9 cellular contexts compared by ENCODE assay signal in genomic region chr6:20978176-20978614, GRCh38.
DNase-seq lines count a peak whose midpoint lies in the region; ATAC-seq and FAIRE-seq lines count a peak whose summit lies in the region.
"Had no signal": no experiment of that assay in that cellular context is flagged by ENCODE, and none has a peak within 500 bp of the region (broad histone marks: within the 10 kb centered on the region; RNA-seq: fewer than 3 reads in every experiment).

No MANE protein-coding gene starts in this region.

- no peaks in the 10 kb centered on the region for H3K27me3 Mint-ChIP-seq in CD8-positive, alpha-beta memory T cell

- H3K36me3 ChIP-seq in CD8-positive, alpha-beta memory T cell (ENCODE audit: insufficient read depth, low read length), result no peaks in the 10 kb centered on the region

- DNase-seq in GM18507 (ENCODE audit: extremely low spot score, insufficient read length, low read depth) (no peak), kidney tubule cell (ENCODE audit: low spot score) (peak; percentile 12), NCI-H1694 treated with DMSO at 0.1 percent for 48 hours (lab: John Stamatoyannopoulos, UW) (no peak), NCI-H1105 treated with DMSO at 0.1 percent for 48 hours (lab: John Stamatoyannopoulos, UW) (no peak)
- DNase-seq in CD8-positive, alpha-beta memory T cell, result no peak
- DNase-seq: trophoblast cell had no signal

- H3K9me3 Mint-ChIP-seq in CD8-positive, alpha-beta memory T cell, result peaks cover 0 to 12% (median 0%) of the 10 kb centered on the region in 5 donors

- no peak overlapping the region for H3K4me3 Mint-ChIP-seq in CD8-positive, alpha-beta memory T cell

- peaks cover 0 to 4% (median 0%) of the 10 kb centered on the region in 3 donors for H3K4me1 Mint-ChIP-seq in CD8-positive, alpha-beta memory T cell

- no peaks in the 10 kb centered on the region for H3K27me3 ChIP-seq in CD8-positive, alpha-beta memory T cell (ENCODE audit: insufficient read depth, low read length, poor library complexity, severe bottlenecking)

- H3K27ac ChIP-seq in CD8-positive, alpha-beta memory T cell (ENCODE audit: low read depth, low read length), result no peak overlapping the region

- peak overlapping the region in 1 of 8 donors; percentile 6 for H3K27ac Mint-ChIP-seq in CD8-positive, alpha-beta memory T cell

- no peaks in the 10 kb centered on the region for H3K4me1 ChIP-seq in CD8-positive, alpha-beta memory T cell (ENCODE audit: insufficient read depth, low read length)

- ATAC-seq in GM21529 (IDR thresholded peaks at IDR 0.05; ENCODE audit: unreplicated experiment) (peak; percentile 88), HG03442 (IDR thresholded peaks at IDR 0.05; ENCODE audit: unreplicated experiment) (peak; percentile 87), HG02970 (IDR thresholded peaks at IDR 0.05; ENCODE audit: low FRiP score, unreplicated experiment) (no peak)

- CTCF ChIA-PET in CD8-positive, alpha-beta memory T cell (lab: Charles Lee), result no interaction called here

- POLR2A ChIA-PET in CD8-positive, alpha-beta memory T cell (lab: Charles Lee), result no interaction called here

- no peak overlapping the region for H3K4me3 ChIP-seq in CD8-positive, alpha-beta memory T cell (ENCODE audit: low read length)

- peak; percentile 42 for FAIRE-seq in GM18507 (lab: Jason Lieb, UNC)

- H3K36me3 Mint-ChIP-seq in CD8-positive, alpha-beta memory T cell, result peaks cover 5 to 9% (median 9%) of the 10 kb centered on the region in 3 donors

- H3K9me3 ChIP-seq in CD8-positive, alpha-beta memory T cell (ENCODE audit: low read length), result no peaks in the 10 kb centered on the region
